ENCODE assay signal across 8 cellular contexts in genomic region chr15:85742186-85742751, GRCh38. TPM values are rescaled to one million over a fixed set of nuclear protein-coding genes. Genes with fewer than 3 reads are reported as not detected.
DNase-seq lines count a peak whose midpoint lies in the region; ATAC-seq lines count a peak whose summit lies in the region.

No MANE protein-coding gene starts in this region.

- ATAC-seq in activated naive CD8-positive, alpha-beta T cell treated with anti-CD3 and anti-CD28 coated beads, Interleukin-2, amount 50 U/mL, for 24 hours = no peak
- ATAC-seq in GM18907 (IDR thresholded peaks at IDR 0.05; ENCODE audit: unreplicated experiment) = no peak
- ATAC-seq in HG03442 (IDR thresholded peaks at IDR 0.05; ENCODE audit: unreplicated experiment) = no peak
- no peak for ATAC-seq in GM21717 (IDR thresholded peaks at IDR 0.05; ENCODE audit: unreplicated experiment)

- peaks cover 50% of the 10 kb centered on the region for H3K36me3 Mint-ChIP-seq in activated CD4-positive, alpha-beta T cell treated with anti-CD3 and anti-CD28 coated beads, Interleukin-2, amount 10 ng/mL, durations not matched to agents 24 days and 14 days (ENCODE audit: low read depth)
- H3K36me3 Mint-ChIP-seq in activated naive CD8-positive, alpha-beta T cell treated with anti-CD3 and anti-CD28 coated beads, Interleukin-2, amount 50 U/mL, for 24 hours (ENCODE audit: low read depth) = peaks cover 52% of the 10 kb centered on the region
- peaks cover 9 to 66% (median 39%) of the 10 kb centered on the region in 3 donors for H3K36me3 Mint-ChIP-seq in immature natural killer cell

- intact Hi-C loops in activated CD4-positive, alpha-beta T cell treated with anti-CD3 and anti-CD28 coated beads, Interleukin-2, amount 10 ng/mL, durations not matched to agents 24 days and 14 days (cut with micrococcal nuclease) = no loop called here

- H3K4me1 Mint-ChIP-seq in activated CD4-positive, alpha-beta T cell treated with anti-CD3 and anti-CD28 coated beads, Interleukin-2, amount 10 ng/mL, durations not matched to agents 24 days and 14 days = peaks cover 2% of the 10 kb centered on the region
- no peaks in the 10 kb centered on the region for H3K4me1 Mint-ChIP-seq in activated naive CD8-positive, alpha-beta T cell treated with anti-CD3 and anti-CD28 coated beads, Interleukin-2, amount 50 U/mL, for 24 hours
- H3K4me1 Mint-ChIP-seq in immature natural killer cell = peaks cover 1 to 36% of the 10 kb centered on the region in 2 donors

- H3K4me3 Mint-ChIP-seq in activated CD4-positive, alpha-beta T cell treated with anti-CD3 and anti-CD28 coated beads, Interleukin-2, amount 10 ng/mL, durations not matched to agents 24 days and 14 days = no peak overlapping the region
- H3K4me3 Mint-ChIP-seq in activated naive CD8-positive, alpha-beta T cell treated with anti-CD3 and anti-CD28 coated beads, Interleukin-2, amount 50 U/mL, for 24 hours = no peak overlapping the region
- no peak overlapping the region for H3K4me3 Mint-ChIP-seq in immature natural killer cell

- H3K9me3 Mint-ChIP-seq in activated CD4-positive, alpha-beta T cell treated with anti-CD3 and anti-CD28 coated beads, Interleukin-2, amount 10 ng/mL, durations not matched to agents 24 days and 14 days = no peaks in the 10 kb centered on the region
- no peaks in the 10 kb centered on the region for H3K9me3 Mint-ChIP-seq in activated naive CD8-positive, alpha-beta T cell treated with anti-CD3 and anti-CD28 coated beads, Interleukin-2, amount 50 U/mL, for 24 hours
- H3K9me3 Mint-ChIP-seq in immature natural killer cell = no peaks in the 10 kb centered on the region

- DNase-seq in activated CD4-positive, alpha-beta T cell treated with anti-CD3 and anti-CD28 coated beads, Interleukin-2, amount 10 ng/mL, durations not matched to agents 24 days and 14 days = no peak
- DNase-seq in activated CD4-positive, alpha-beta T cell treated with anti-CD3 and anti-CD28 coated beads, Interleukin-2, amount 50 U/mL, for 4 hours = no peak
- DNase-seq in activated naive CD8-positive, alpha-beta T cell treated with anti-CD3 and anti-CD28 coated beads, Interleukin-2, amount 50 U/mL, for 24 hours = no peak
- DNase-seq in immature natural killer cell = no peak
- peak; percentile 7 for DNase-seq in stromal cell of bone marrow (ENCODE audit: low read depth)

- no peaks in the 10 kb centered on the region for H3K27me3 Mint-ChIP-seq in activated CD4-positive, alpha-beta T cell treated with anti-CD3 and anti-CD28 coated beads, Interleukin-2, amount 10 ng/mL, durations not matched to agents 24 days and 14 days
- H3K27me3 Mint-ChIP-seq in activated naive CD8-positive, alpha-beta T cell treated with anti-CD3 and anti-CD28 coated beads, Interleukin-2, amount 50 U/mL, for 24 hours = no peaks in the 10 kb centered on the region
- H3K27me3 Mint-ChIP-seq in immature natural killer cell (ENCODE audit: low read depth in 3 of 3) = peaks cover 2 to 27% (median 7%) of the 10 kb centered on the region in 3 donors

- peak overlapping the region; percentile 20 for H3K27ac Mint-ChIP-seq in activated CD4-positive, alpha-beta T cell treated with anti-CD3 and anti-CD28 coated beads, Interleukin-2, amount 10 ng/mL, durations not matched to agents 24 days and 14 days
- H3K27ac Mint-ChIP-seq in activated naive CD8-positive, alpha-beta T cell treated with anti-CD3 and anti-CD28 coated beads, Interleukin-2, amount 50 U/mL, for 24 hours = peak overlapping the region; percentile 17
- H3K27ac Mint-ChIP-seq in immature natural killer cell = peak overlapping the region in 4 of 6 donors; percentile 6 to 74 (median 44)

RNA-seq across cellular contexts. Expression of gene KLHL25, which starts 52.5 kb away (rescaled TPM):
- 9.0 and 9.8 TPM in 2 replicates for total RNA-seq in activated CD4-positive, alpha-beta T cell treated with anti-CD3 and anti-CD28 coated beads, Interleukin-2, amount 10 ng/mL, durations not matched to agents 24 days and 14 days
- polyA plus RNA-seq in immature natural killer cell = 1 to 10 TPM in 2 of 3 donors, not detected in 1; 1.2 to 2.6 TPM
